ENCODE assay signal across 12 cellular contexts in genomic region chr10:68135362-68135761, GRCh38. TPM values are rescaled to one million over a fixed set of nuclear protein-coding genes. Genes with fewer than 3 reads are reported as not detected.
A peak's percentile ranks its signal among the peaks of the same experiment; 100 is the strongest.
DNase-seq lines count a peak whose midpoint lies in the region; ATAC-seq and TF ChIP-seq lines count a peak whose summit lies in the region.
"Had no signal": no experiment of that assay in that cellular context is flagged by ENCODE, and none has a peak within 500 bp of the region (broad histone marks: within the 10 kb centered on the region; RNA-seq: fewer than 3 reads in every experiment).

No MANE protein-coding gene starts in this region.

- H3K36me3 Mint-ChIP-seq in chondrocyte (ENCODE audit: low read depth) (no peaks in the 10 kb centered on the region), Caco-2 (ENCODE audit: insufficient read depth, unreplicated experiment) (no peaks in the 10 kb centered on the region)
- no peaks in the 10 kb centered on the region for H3K36me3 Mint-ChIP-seq in natural killer cell treated with Interleukin-12 subunit alpha and Interleukin-12 subunit beta and Interleukin-15 and Interleukin-18, amount 100 ng/mL, for 72 hours

- H3K4me3 Mint-ChIP-seq in chondrocyte (ENCODE audit: unreplicated experiment) (no peak overlapping the region), Caco-2 (ENCODE audit: unreplicated experiment) (no peak overlapping the region)
- H3K4me3 Mint-ChIP-seq in natural killer cell treated with Interleukin-12 subunit alpha and Interleukin-12 subunit beta and Interleukin-15 and Interleukin-18, amount 100 ng/mL, for 72 hours, result no peak overlapping the region

- H3K27me3 Mint-ChIP-seq in chondrocyte (ENCODE audit: low read depth), result no peaks in the 10 kb centered on the region
- H3K27me3 Mint-ChIP-seq in natural killer cell treated with Interleukin-12 subunit alpha and Interleukin-12 subunit beta and Interleukin-15 and Interleukin-18, amount 100 ng/mL, for 72 hours, result peaks cover 17 to 21% of the 10 kb centered on the region in 2 donors
- H3K27me3 Mint-ChIP-seq in Caco-2 (ENCODE audit: insufficient read depth, unreplicated experiment), result no peaks in the 10 kb centered on the region

- H3K4me1 Mint-ChIP-seq in chondrocyte (ENCODE audit: low read depth) (peaks cover 26% of the 10 kb centered on the region), Caco-2 (ENCODE audit: low read depth, unreplicated experiment) (no peaks in the 10 kb centered on the region)
- H3K4me1 Mint-ChIP-seq in natural killer cell treated with Interleukin-12 subunit alpha and Interleukin-12 subunit beta and Interleukin-15 and Interleukin-18, amount 100 ng/mL, for 72 hours (ENCODE audit: low read depth in 2 of 2), result no peaks in the 10 kb centered on the region

- intact Hi-C loops in heart right ventricle (cut with DNase I), result no loop called here
- intact Hi-C loops in Right ventricle myocardium inferior (cut with DNase I), result no loop called here
- intact Hi-C loops in vagina (cut with DNase I), result no loop called here
- intact Hi-C loops in Caco-2 (cut with micrococcal nuclease; ENCODE audit: unreplicated experiment), result no loop called here

- TF ChIP-seq POLR2A in vagina (IDR thresholded peaks at IDR 0.05), result no peak

- H3K27ac Mint-ChIP-seq in chondrocyte (ENCODE audit: unreplicated experiment) (peak overlapping the region; percentile 63), Caco-2 (ENCODE audit: unreplicated experiment) (no peak overlapping the region)
- no peak overlapping the region for H3K27ac Mint-ChIP-seq in natural killer cell treated with Interleukin-12 subunit alpha and Interleukin-12 subunit beta and Interleukin-15 and Interleukin-18, amount 100 ng/mL, for 72 hours

- CTCF ChIA-PET in Caco-2 (lab: Charles Lee), result no interaction called here

- H3K9me3 Mint-ChIP-seq in chondrocyte (ENCODE audit: low read depth) (no peaks in the 10 kb centered on the region), Caco-2 (ENCODE audit: unreplicated experiment) (no peaks in the 10 kb centered on the region)
- H3K9me3 Mint-ChIP-seq in natural killer cell treated with Interleukin-12 subunit alpha and Interleukin-12 subunit beta and Interleukin-15 and Interleukin-18, amount 100 ng/mL, for 72 hours, result no peaks in the 10 kb centered on the region

- no peak for ATAC-seq in heart right ventricle
- no peak for ATAC-seq in Right ventricle myocardium inferior
- ATAC-seq in natural killer cell treated with Interleukin-12 subunit alpha and Interleukin-12 subunit beta and Interleukin-15 and Interleukin-18, amount 100 ng/mL, for 72 hours, result no peak
- no peak for ATAC-seq in HG02678 (IDR thresholded peaks at IDR 0.05; ENCODE audit: unreplicated experiment)
- ATAC-seq: left lobe of liver had no signal

- H3K36me3 ChIP-seq in heart right ventricle (peaks cover 0 to 3% (median 0%) of the 10 kb centered on the region in 9 donors), mesodermal cell (ENCODE audit: control insufficient read depth, insufficient read depth, low read length) (no peaks in the 10 kb centered on the region), vagina (no peaks in the 10 kb centered on the region), Caco-2 (ENCODE audit: control insufficient read depth, insufficient read depth, low read length) (no peaks in the 10 kb centered on the region)

- BruUV-seq in Caco-2 (replicated peaks; lab: Mats Ljungman, UMichigan), result no TSS peak

- no peak for DNase-seq in heart right ventricle
- no peak for DNase-seq in Right ventricle myocardium inferior (ENCODE audit: missing footprints)
- no peak for DNase-seq in chondrocyte (ENCODE audit: low spot score)
- no peak for DNase-seq in vagina (ENCODE audit: extremely low spot score in 2 of 2)
- DNase-seq in natural killer cell treated with Interleukin-12 subunit alpha and Interleukin-12 subunit beta and Interleukin-15 and Interleukin-18, amount 100 ng/mL, for 72 hours (ENCODE audit: low spot score), result no peak
- DNase-seq in Caco-2, result no peak
- DNase-seq: activated CD8-positive, alpha-beta memory T cell treated with anti-CD3 and anti-CD28 coated beads, Interleukin-2, amount 50 U/mL, for 4 hours; NCI-H345 had no signal

- POLR2A ChIA-PET in Caco-2 (lab: Charles Lee), result no interaction called here

- H3K4me1 ChIP-seq in heart right ventricle (peaks cover 0 to 63% (median 17%) of the 10 kb centered on the region in 9 donors), mesodermal cell (ENCODE audit: control insufficient read depth, insufficient read depth, low read length, poor library complexity, severe bottlenecking) (peaks cover 39% of the 10 kb centered on the region), vagina (peaks cover 15% of the 10 kb centered on the region), Caco-2 (no peaks in the 10 kb centered on the region)
- H3K4me1 ChIP-seq: body of pancreas had no signal

- peak overlapping the region; percentile 43 to 93 (median 79) for H3K27ac ChIP-seq in heart right ventricle
- H3K27ac ChIP-seq in mesodermal cell (ENCODE audit: low read depth, low read length, severe bottlenecking), result peak overlapping the region; percentile 60
- H3K27ac ChIP-seq in vagina, result peak overlapping the region; percentile 34

- TF ChIP-seq CTCF in heart right ventricle (IDR thresholded peaks at IDR 0.05) (no peak), chondrocyte (IDR thresholded peaks at IDR 0.05) (no peak), vagina (IDR thresholded peaks at IDR 0.05) (no peak), Caco-2 (IDR thresholded peaks at IDR 0.05; ENCODE audit: insufficient read depth in 1 of 2, low read depth in 1 of 2, low read length in 1 of 2, severe bottlenecking in 1 of 2, unreplicated experiment in 1 of 2) (no peak)

- no peak overlapping the region for H3K4me3 ChIP-seq in heart right ventricle
- H3K4me3 ChIP-seq in mesodermal cell (ENCODE audit: extremely low read depth, insufficient read depth, low read length, poor library complexity, severe bottlenecking), result no peak overlapping the region
- no peak overlapping the region for H3K4me3 ChIP-seq in vagina
- H3K4me3 ChIP-seq in Caco-2 (ENCODE audit: low read depth, low read length), result no peak overlapping the region
- H3K4me3 ChIP-seq: body of pancreas had no signal

- no peaks in the 10 kb centered on the region for H3K27me3 ChIP-seq in heart right ventricle
- H3K27me3 ChIP-seq in vagina, result no peaks in the 10 kb centered on the region
- no peaks in the 10 kb centered on the region for H3K27me3 ChIP-seq in Caco-2 (replicated peaks; ENCODE audit: control insufficient read depth, insufficient read depth, low read length)
- H3K27me3 ChIP-seq: body of pancreas had no signal

- 74 to 80% methylated on average over 1 of the region's 1 CpG for WGBS in heart right ventricle, 2 donors
- no CpG with 5 or more reads among the region's 1 CpG for WGBS in mesodermal cell (ENCODE audit: insufficient coverage in 2 of 2), 2 experiments

- H3K9me3 ChIP-seq in heart right ventricle (no peaks in the 10 kb centered on the region), mesodermal cell (ENCODE audit: control insufficient read depth, low read length) (no peaks in the 10 kb centered on the region), vagina (no peaks in the 10 kb centered on the region), Caco-2 (no peaks in the 10 kb centered on the region)
- H3K9me3 ChIP-seq: body of pancreas had no signal

RNA-seq across cellular contexts. Expression of gene MYPN, which starts 26.1 kb away (rescaled TPM):
- total RNA-seq in heart right ventricle (100 to 1,000 TPM in 8 of 10 donors, 10 to 100 TPM in 2; 86.5 to 302 (median 175) TPM), Right ventricle myocardium inferior (112 TPM), chondrocyte (0.08 to 1.5 TPM (median 0.10 TPM) in 3 replicates), vagina (not detected), Caco-2 (2022) (not detected in 2 replicates)
- 10 to 100 TPM; 27.1 to 67.2 TPM for polyA plus RNA-seq in heart right ventricle
- 0.07 TPM for polyA plus RNA-seq in mesodermal cell (2013, experiment 1 of 2)
- not detected for polyA plus RNA-seq in mesodermal cell (2013, experiment 2 of 2)
- total RNA-seq in natural killer cell treated with Interleukin-12 subunit alpha and Interleukin-12 subunit beta and Interleukin-15 and Interleukin-18, amount 100 ng/mL, for 72 hours, result under 1 TPM in 1 of 2 donors, not detected in 1; 0.05 TPM
- total RNA-seq: left lobe of liver had no signal

Comparison
In these comparisons a context has a peak if more than half of its experiments do, and no peak if none do; other contexts are left out.
1. RNA of gene MYPN, which starts 26.1 kb away (total RNA-seq): 86.5 to 302 TPM in heart right ventricle and 112 TPM in Right ventricle myocardium inferior (single experiment); 0.08 to 1.5 TPM in chondrocyte, 0.05 TPM in natural killer cell treated with Interleukin-12 subunit alpha and Interleukin-12 subunit beta and Interleukin-15 and Interleukin-18, amount 100 ng/mL, for 72 hours, not detected in Caco-2 and not detected in vagina (single experiment); every median in the first group is over 10 times any median in the second.
2. Peak in every context shown above with its lines, with median percentiles within 50 percentile points of each other: H3K27ac ChIP-seq.